9 cellular contexts compared by ENCODE assay signal in genomic region chr3:123026551-123027291, GRCh38. TPM values are rescaled to one million over a fixed set of nuclear protein-coding genes. Genes with fewer than 3 reads are reported as not detected.
A peak's percentile ranks its signal among the peaks of the same experiment; 100 is the strongest.
DNase-seq lines count a peak whose midpoint lies in the region; ATAC-seq, FAIRE-seq and TF ChIP-seq lines count a peak whose summit lies in the region.
"Had no signal": no experiment of that assay in that cellular context is flagged by ENCODE, and none has a peak within 500 bp of the region (broad histone marks: within the 10 kb centered on the region; RNA-seq: fewer than 3 reads in every experiment).

No MANE protein-coding gene starts in this region.

- peak; percentile 52 for FAIRE-seq in GM12891 (lab: Jason Lieb, UNC)
- no peak for FAIRE-seq in H1 (lab: Jason Lieb, UNC)

- H3K18ac ChIP-seq in H1 (ENCODE audit: extremely low read depth, low read length) = peak overlapping the region; percentile 96

- no peak overlapping the region for H3K4ac ChIP-seq in H1 (replicated peaks; ENCODE audit: insufficient read length, low read depth, low read length)

- no peaks in the 10 kb centered on the region for H3K79me1 ChIP-seq in H1 (ENCODE audit: low read depth, low read length)

- peak overlapping the region; percentile 64; the same call in 1 of the 2 replicates for H2BK12ac ChIP-seq in H1 (ENCODE audit: low read depth, low read length)

- H3K27me3 ChIP-seq in SJCRH30 (peaks cover 6% of the 10 kb centered on the region), H1 (replicated peaks in 1 of 4; ENCODE audit: control insufficient read depth in 3 of 4, extremely low read depth in 1 of 4, insufficient read depth in 3 of 4, low read length in 3 of 4) (peaks cover 0 to 18% (median 10%) of the 10 kb centered on the region in 4 experiments; a peak in 5 of 7 replicates), mucosa of stomach (ENCODE audit: control insufficient read depth, insufficient read depth, low read length) (peaks cover 84% of the 10 kb centered on the region)

- DNase-seq in GM12891 (ENCODE audit: insufficient read length, low spot score) (peak; percentile 46), SJCRH30 (no peak), H1 (ENCODE audit: low read depth in 1 of 2, low spot score in 2 of 2) (peak in 1 of 2 experiments; percentile 87), NCI-H2171 (lab: John Stamatoyannopoulos, UW) (no peak)

- peak in 1 of 2 experiments; percentile 48; a peak in 1 of 3 replicates for TF ChIP-seq EP300 in H1 (IDR thresholded peaks at IDR 0.05; ENCODE audit: borderline replicate concordance in 1 of 2, low read depth in 2 of 2, low read length in 2 of 2)

- peak in 1 of 3 experiments; percentile 6; a peak in 1 of 4 replicates for TF ChIP-seq CTCF in H1 (IDR thresholded peaks at IDR 0.05; ENCODE audit: control extremely low read depth in 1 of 3, insufficient read depth in 1 of 3, low read depth in 1 of 3, low read length in 3 of 3)

- peak overlapping the region; percentile 49; the same call in 1 of the 2 replicates for H2BK15ac ChIP-seq in H1 (ENCODE audit: low read length)

- CTCF ChIA-PET in H1 (lab: Charles Lee; ENCODE audit: partially characterized antibody) = interaction anchor here (0.8 to 9.4 kb wide), 21 partner anchors 10 to 422 kb away, joined by 3 to 151 read pairs (median 4); partner anchors contain the start of gene ADCY5

- H3K23me2 ChIP-seq in H1 (ENCODE audit: low read depth, low read length) = peaks cover 21% of the 10 kb centered on the region

- H3K27ac ChIP-seq in SJCRH30 = no peak overlapping the region
- no peak overlapping the region for H3K27ac ChIP-seq in H1 (ENCODE audit: low read depth, low read length)
- H3K27ac ChIP-seq: SJSA1 had no signal

- ATAC-seq in GM21723 (IDR thresholded peaks at IDR 0.05; ENCODE audit: unreplicated experiment) = no peak
- no peak for ATAC-seq in GM19328 (IDR thresholded peaks at IDR 0.05; ENCODE audit: unreplicated experiment)
- no peak for ATAC-seq in HG03280 (IDR thresholded peaks at IDR 0.05; ENCODE audit: unreplicated experiment)

- peak overlapping the region; percentile 20 for H4K5ac ChIP-seq in H1 (ENCODE audit: insufficient read length, low read depth, low read length)

- TF ChIP-seq RAD21 in H1 (IDR thresholded peaks at IDR 0.05 in 1 of 2, conservative IDR thresholded peaks at IDR 0.05 in 1 of 2; ENCODE audit: low read depth in 2 of 2, low read length in 2 of 2) = peak in 1 of 2 experiments; percentile 19; a peak in 1 of 4 replicates

- no peak overlapping the region for H3K14ac ChIP-seq in H1 (ENCODE audit: insufficient read length)

- H3K9me3 ChIP-seq in SJCRH30 (replicated peaks) (no peaks in the 10 kb centered on the region), H1 (ENCODE audit: insufficient read depth in 2 of 2, low read depth in 1 of 2, low read length in 1 of 2) (no peaks in the 10 kb centered on the region), mucosa of stomach (ENCODE audit: control insufficient read depth, low read length) (no peaks in the 10 kb centered on the region)

- H3K23ac ChIP-seq in H1 (ENCODE audit: insufficient read length) = no peak overlapping the region

- H3K4me2 ChIP-seq in H1 (ENCODE audit: insufficient read depth in 1 of 2, low read depth in 2 of 2, low read length in 2 of 2) = peak overlapping the region; percentile 90 to 97

- peak overlapping the region; percentile 39 for H3K4me3 ChIP-seq in SJCRH30
- peak overlapping the region; percentile 76 to 90 (median 82) for H3K4me3 ChIP-seq in H1 (ENCODE audit: extremely low read depth in 1 of 4, insufficient read depth in 2 of 4, low read depth in 3 of 4, low read length in 4 of 4)
- H3K4me3 ChIP-seq in mucosa of stomach (ENCODE audit: low read length) = peak overlapping the region; percentile 15
- H3K4me3 ChIP-seq: SJSA1 had no signal

- H2BK20ac ChIP-seq in H1 (ENCODE audit: low read length) = no peak overlapping the region

- peaks cover 0 to 1% of the 10 kb centered on the region in 2 experiments for H4K20me1 ChIP-seq in H1 (replicated peaks in 1 of 2; ENCODE audit: control insufficient read depth in 1 of 2, insufficient read depth in 2 of 2, low read length in 2 of 2)

- POLR2A ChIA-PET in H1 (lab: Charles Lee; ENCODE audit: partially characterized antibody) = interaction anchor here (0.6 to 1.8 kb wide), 10 partner anchors 20 to 105 kb away, joined by 3 to 6 read pairs (median 3); no protein-coding TSS in a partner anchor

- no peak for TF ChIP-seq POLR2A in GM12891 (IDR thresholded peaks at IDR 0.05; ENCODE audit: low read depth, low read length)
- TF ChIP-seq POLR2A in H1 (IDR thresholded peaks at IDR 0.05; ENCODE audit: control extremely low read depth in 1 of 2, low read depth in 2 of 2, low read length in 2 of 2) = peak in 1 of 2 experiments; percentile 36; a peak in 1 of 3 replicates

- peak overlapping the region; percentile 62; the same call in 1 of the 2 replicates for H2BK5ac ChIP-seq in H1 (ENCODE audit: low read depth, low read length)

- H3K36me3 ChIP-seq in SJCRH30 (no peaks in the 10 kb centered on the region), H1 (ENCODE audit: control insufficient read depth in 2 of 4, insufficient read depth in 4 of 4, low read length in 3 of 4) (no peaks in the 10 kb centered on the region), mucosa of stomach (ENCODE audit: control insufficient read depth, insufficient read depth, low read length) (no peaks in the 10 kb centered on the region)
- H3K36me3 ChIP-seq: SJSA1 had no signal

- H3K9ac ChIP-seq in H1 (replicated peaks in 1 of 4; ENCODE audit: extremely low read depth in 1 of 4, low read depth in 3 of 4, low read length in 3 of 4) = peak overlapping the region; percentile 14 to 52 (median 28); a peak in 6 of 7 replicates
- H3K9ac ChIP-seq in mucosa of stomach (ENCODE audit: low read length) = no peak overlapping the region

- peak overlapping the region; percentile 58; the same call in 1 of the 2 replicates for H4K8ac ChIP-seq in H1 (ENCODE audit: extremely low read depth, insufficient read depth, low read length)

- H2AFZ ChIP-seq in H1 (ENCODE audit: low read length) = no peak overlapping the region

- WGBS in H1 (ENCODE audit: extremely low coverage in 1 of 2, insufficient coverage in 1 of 2, insufficient read length in 1 of 2, insufficient replicate concordance in 2 of 2, low coverage in 1 of 2, low lambda C conversion rate in 2 of 2, missing lambda C conversion rate in 1 of 2), 2 experiments = 1% methylated on average over 48 of the region's 64 CpGs; no CpG with 5 or more reads in 1 of the 2 experiments

- H3K79me2 ChIP-seq in H1 (ENCODE audit: control insufficient read depth in 1 of 2, insufficient read depth in 2 of 2, low read length in 2 of 2) = peaks cover 0 to 18% of the 10 kb centered on the region in 2 experiments; a peak in 2 of 4 replicates

- no peak overlapping the region for H2BK120ac ChIP-seq in H1 (replicated peaks; ENCODE audit: low read depth, low read length)

- H4K91ac ChIP-seq in H1 (replicated peaks; ENCODE audit: insufficient read length, low read length) = peak overlapping the region; percentile 70

- H3K4me1 ChIP-seq in SJCRH30 (peaks cover 5% of the 10 kb centered on the region; the same call in 1 of the 2 replicates), H1 (replicated peaks in 1 of 4; ENCODE audit: control insufficient read depth in 3 of 4, insufficient read depth in 4 of 4, low read length in 3 of 4) (peaks cover 5 to 31% (median 19%) of the 10 kb centered on the region in 4 experiments; a peak in 6 of 7 replicates), mucosa of stomach (ENCODE audit: control insufficient read depth, insufficient read depth, low read length) (peaks cover 17% of the 10 kb centered on the region)

- H2AK5ac ChIP-seq in H1 (ENCODE audit: low read depth, low read length) = no peak overlapping the region

- H3K56ac ChIP-seq in H1 (replicated peaks; ENCODE audit: insufficient read length, low read depth, low read length) = peak overlapping the region; percentile 34

TF ChIP-seq in GM12891, 5 proteins besides CTCF, POLR2A, EP300 and RAD21:
- TF ChIP-seq TAF1 (IDR thresholded peaks at IDR 0.05; ENCODE audit: low read depth, low read length) (no peak), PAX5 (IDR thresholded peaks at IDR 0.05; ENCODE audit: insufficient read depth, low read length, severe bottlenecking) (no peak), POLR2AphosphoS5 (IDR thresholded peaks at IDR 0.05; ENCODE audit: low read depth, low read length) (no peak), POU2F2 (IDR thresholded peaks at IDR 0.05; ENCODE audit: low read depth, low read length) (no peak), SPI1 (IDR thresholded peaks at IDR 0.05; ENCODE audit: low read depth, low read length) (no peak)

TF ChIP-seq in H1, 55 proteins besides CTCF, POLR2A, EP300 and RAD21 (continues in another document):
- TF ChIP-seq HDAC6 (IDR thresholded peaks at IDR 0.05; ENCODE audit: low read depth, low read length) (no peak), ASH2L (IDR thresholded peaks at IDR 0.05; ENCODE audit: low read length) (peak; percentile 97), HDAC2 (IDR thresholded peaks at IDR 0.05; ENCODE audit: borderline replicate concordance in 1 of 2, low read depth in 2 of 2, low read length in 2 of 2) (peak; percentile 57 to 81; a peak in 1 of 4 replicates), SP1 (IDR thresholded peaks at IDR 0.05; ENCODE audit: low read depth, low read length) (no peak), CHD1 (IDR thresholded peaks at IDR 0.05; ENCODE audit: low read depth, low read length) (no peak)

RNA-seq across cellular contexts. Expression of gene SEMA5B, which starts 0.8 kb away (rescaled TPM):
- polyA plus RNA-seq in GM12891 (2012; ENCODE audit: low read depth, missing spikeins) = 0.09 TPM
- 0.16 TPM in 1 of 2 replicates, not detected in the other for total RNA-seq in SJCRH30 (2014; rRNA removed; shearing (Covaris generic))
- total RNA-seq in H1 (2021; fragmentation: NEBNext Ultra II Directional; extraction: Animal tissue kit (Norgen Biotek cat#: 25700)) = 19.9 and 22.4 TPM in 2 replicates
- polyA plus RNA-seq in H1 (2011; rRNA removed) = 13.1 and 18.8 TPM in 2 replicates
- 14.6 TPM for polyA plus RNA-seq in H1 (2011; cell fraction: cytosol; rRNA removed)
- 46.9 TPM for polyA plus RNA-seq in H1 (2011; cell fraction: nucleus; rRNA removed)
- 35.4 to 44.8 TPM (median 39.3 TPM) in 4 replicates for polyA plus RNA-seq in H1 (2012, experiment 1 of 2)
- polyA plus RNA-seq in H1 (2012, experiment 2 of 2) = 34.1 TPM
- polyA plus RNA-seq in H1 (2013, experiment 1 of 2) = 21.6 TPM
- polyA plus RNA-seq in H1 (2013, experiment 2 of 2) = 18.3 TPM
- 19.3 and 20.2 TPM in 2 replicates for polyA minus RNA-seq in H1 (2011; rRNA and poly(A)+ RNA removed)
- 13.8 TPM for polyA minus RNA-seq in H1 (2011; cell fraction: cytosol; rRNA and poly(A)+ RNA removed)
- 24.5 TPM for polyA minus RNA-seq in H1 (2011; cell fraction: nucleus; rRNA and poly(A)+ RNA removed)
- total RNA-seq: SJSA1 had no signal

RNA-seq across cellular contexts. Expression of gene PDIA5, which starts 40.1 kb away (rescaled TPM):
- polyA plus RNA-seq in GM12891 (2012; ENCODE audit: low read depth, missing spikeins) = 13.9 TPM
- 14.7 and 16.1 TPM in 2 replicates for total RNA-seq in SJCRH30 (2014; rRNA removed; shearing (Covaris generic))
- 32.8 and 36.5 TPM in 2 replicates for total RNA-seq in H1 (2021; fragmentation: NEBNext Ultra II Directional; extraction: Animal tissue kit (Norgen Biotek cat#: 25700))
- 18.2 and 18.9 TPM in 2 replicates for polyA plus RNA-seq in H1 (2011; rRNA removed)
- 26.2 TPM for polyA plus RNA-seq in H1 (2011; cell fraction: cytosol; rRNA removed)
- polyA plus RNA-seq in H1 (2011; cell fraction: nucleus; rRNA removed) = 24.8 TPM
- polyA plus RNA-seq in H1 (2012, experiment 1 of 2) = 25.3 to 30.2 TPM (median 27.7 TPM) in 4 replicates
- 16.3 TPM for polyA plus RNA-seq in H1 (2012, experiment 2 of 2)
- polyA plus RNA-seq in H1 (2013, experiment 1 of 2) = 50.7 TPM
- polyA plus RNA-seq in H1 (2013, experiment 2 of 2) = 52.2 TPM
- polyA minus RNA-seq in H1 (2011; rRNA and poly(A)+ RNA removed) = 11.0 and 13.8 TPM in 2 replicates
- polyA minus RNA-seq in H1 (2011; cell fraction: cytosol; rRNA and poly(A)+ RNA removed) = 10.9 TPM
- polyA minus RNA-seq in H1 (2011; cell fraction: nucleus; rRNA and poly(A)+ RNA removed) = 11.2 TPM

Comparison
In these comparisons a context has a peak if more than half of its experiments do, and no peak if none do; other contexts are left out.
1. H3K4me3 ChIP-seq: peak in every context shown above with its lines; median percentile 82 in H1; 39 in SJCRH30; 15 in mucosa of stomach.
2. RNA of gene SEMA5B, which starts 0.8 kb away (total RNA-seq): 19.9 to 22.4 TPM in H1; 0.16 TPM in SJCRH30; every median in the first group is over 10 times any median in the second.